In the genomic region with DNA sequence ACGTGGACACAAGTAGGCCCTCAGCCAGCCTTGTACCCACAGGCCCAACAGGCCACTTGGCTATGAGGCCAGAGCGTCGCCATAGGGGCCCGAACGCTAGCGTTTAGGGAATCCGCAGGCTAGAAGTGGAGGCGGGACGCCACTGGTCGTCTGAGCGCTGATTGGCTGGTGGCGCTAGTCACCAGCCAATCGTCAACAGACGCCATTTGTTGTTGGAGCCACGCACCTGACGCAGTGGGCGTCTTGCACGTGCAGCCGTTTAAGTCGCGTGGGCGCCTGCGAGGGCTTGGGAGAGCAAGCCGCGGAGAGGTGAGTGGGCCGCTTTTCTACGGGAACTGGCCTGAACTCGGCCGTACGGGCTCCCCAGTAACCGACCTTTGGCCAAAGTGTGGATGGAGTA, we compare ENCODE assay signal across 3 cellular contexts.
TF ChIP-seq lines count a peak whose summit lies in the region.

A gene (plus strand): TSS at position 269 of the 400 bp plus-strand sequence. CDS start 903 bp downstream, outside the sequence.

TF ChIP-seq in GM23338, 12 proteins besides CTCF, POLR2A, EP300 and RAD21 (continued from another document):
- TF ChIP-seq, protein P1, sequence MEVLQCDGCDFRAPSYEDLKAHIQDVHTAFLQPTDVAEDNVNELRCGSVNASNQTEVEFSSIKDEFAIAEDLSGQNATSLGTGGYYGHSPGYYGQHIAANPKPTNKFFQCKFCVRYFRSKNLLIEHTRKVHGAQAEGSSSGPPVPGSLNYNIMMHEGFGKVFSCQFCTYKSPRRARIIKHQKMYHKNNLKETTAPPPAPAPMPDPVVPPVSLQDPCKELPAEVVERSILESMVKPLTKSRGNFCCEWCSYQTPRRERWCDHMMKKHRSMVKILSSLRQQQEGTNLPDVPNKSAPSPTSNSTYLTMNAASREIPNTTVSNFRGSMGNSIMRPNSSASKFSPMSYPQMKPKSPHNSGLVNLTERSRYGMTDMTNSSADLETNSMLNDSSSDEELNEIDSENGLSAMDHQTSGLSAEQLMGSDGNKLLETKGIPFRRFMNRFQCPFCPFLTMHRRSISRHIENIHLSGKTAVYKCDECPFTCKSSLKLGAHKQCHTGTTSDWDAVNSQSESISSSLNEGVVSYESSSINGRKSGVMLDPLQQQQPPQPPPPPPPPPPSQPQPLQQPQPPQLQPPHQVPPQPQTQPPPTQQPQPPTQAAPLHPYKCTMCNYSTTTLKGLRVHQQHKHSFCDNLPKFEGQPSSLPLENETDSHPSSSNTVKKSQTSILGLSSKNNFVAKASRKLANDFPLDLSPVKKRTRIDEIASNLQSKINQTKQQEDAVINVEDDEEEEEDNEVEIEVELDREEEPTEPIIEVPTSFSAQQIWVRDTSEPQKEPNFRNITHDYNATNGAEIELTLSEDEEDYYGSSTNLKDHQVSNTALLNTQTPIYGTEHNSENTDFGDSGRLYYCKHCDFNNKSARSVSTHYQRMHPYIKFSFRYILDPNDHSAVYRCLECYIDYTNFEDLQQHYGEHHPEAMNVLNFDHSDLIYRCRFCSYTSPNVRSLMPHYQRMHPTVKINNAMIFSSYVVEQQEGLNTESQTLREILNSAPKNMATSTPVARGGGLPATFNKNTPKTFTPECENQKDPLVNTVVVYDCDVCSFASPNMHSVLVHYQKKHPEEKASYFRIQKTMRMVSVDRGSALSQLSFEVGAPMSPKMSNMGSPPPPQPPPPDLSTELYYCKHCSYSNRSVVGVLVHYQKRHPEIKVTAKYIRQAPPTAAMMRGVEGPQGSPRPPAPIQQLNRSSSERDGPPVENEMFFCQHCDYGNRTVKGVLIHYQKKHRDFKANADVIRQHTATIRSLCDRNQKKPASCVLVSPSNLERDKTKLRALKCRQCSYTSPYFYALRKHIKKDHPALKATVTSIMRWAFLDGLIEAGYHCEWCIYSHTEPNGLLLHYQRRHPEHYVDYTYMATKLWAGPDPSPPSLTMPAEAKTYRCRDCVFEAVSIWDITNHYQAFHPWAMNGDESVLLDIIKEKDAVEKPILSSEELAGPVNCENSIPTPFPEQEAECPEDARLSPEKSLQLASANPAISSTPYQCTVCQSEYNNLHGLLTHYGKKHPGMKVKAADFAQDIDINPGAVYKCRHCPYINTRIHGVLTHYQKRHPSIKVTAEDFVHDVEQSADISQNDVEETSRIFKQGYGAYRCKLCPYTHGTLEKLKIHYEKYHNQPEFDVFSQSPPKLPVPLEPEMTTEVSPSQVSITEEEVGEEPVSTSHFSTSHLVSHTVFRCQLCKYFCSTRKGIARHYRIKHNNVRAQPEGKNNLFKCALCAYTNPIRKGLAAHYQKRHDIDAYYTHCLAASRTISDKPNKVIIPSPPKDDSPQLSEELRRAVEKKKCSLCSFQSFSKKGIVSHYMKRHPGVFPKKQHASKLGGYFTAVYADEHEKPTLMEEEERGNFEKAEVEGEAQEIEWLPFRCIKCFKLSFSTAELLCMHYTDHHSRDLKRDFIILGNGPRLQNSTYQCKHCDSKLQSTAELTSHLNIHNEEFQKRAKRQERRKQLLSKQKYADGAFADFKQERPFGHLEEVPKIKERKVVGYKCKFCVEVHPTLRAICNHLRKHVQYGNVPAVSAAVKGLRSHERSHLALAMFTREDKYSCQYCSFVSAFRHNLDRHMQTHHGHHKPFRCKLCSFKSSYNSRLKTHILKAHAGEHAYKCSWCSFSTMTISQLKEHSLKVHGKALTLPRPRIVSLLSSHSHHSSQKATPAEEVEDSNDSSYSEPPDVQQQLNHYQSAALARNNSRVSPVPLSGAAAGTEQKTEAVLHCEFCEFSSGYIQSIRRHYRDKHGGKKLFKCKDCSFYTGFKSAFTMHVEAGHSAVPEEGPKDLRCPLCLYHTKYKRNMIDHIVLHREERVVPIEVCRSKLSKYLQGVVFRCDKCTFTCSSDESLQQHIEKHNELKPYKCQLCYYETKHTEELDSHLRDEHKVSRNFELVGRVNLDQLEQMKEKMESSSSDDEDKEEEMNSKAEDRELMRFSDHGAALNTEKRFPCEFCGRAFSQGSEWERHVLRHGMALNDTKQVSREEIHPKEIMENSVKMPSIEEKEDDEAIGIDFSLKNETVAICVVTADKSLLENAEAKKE (CRISPR knock-in tag; IDR thresholded peaks at IDR 0.05): no peak
- TF ChIP-seq NANOG (IDR thresholded peaks at IDR 0.05; ENCODE audit: borderline replicate concordance) (no peak), STAT1 (IDR thresholded peaks at IDR 0.05; ENCODE audit: unreplicated experiment) (no peak), POLR2AphosphoS5 (IDR thresholded peaks at IDR 0.05; ENCODE audit: low read depth) (no peak)
TF ChIP-seq in GM23338: peak in this region for 0.

TF ChIP-seq in WTC11, 78 proteins besides CTCF, POLR2A, EP300 and RAD21 (continued from another document):
- TF ChIP-seq, protein P2, sequence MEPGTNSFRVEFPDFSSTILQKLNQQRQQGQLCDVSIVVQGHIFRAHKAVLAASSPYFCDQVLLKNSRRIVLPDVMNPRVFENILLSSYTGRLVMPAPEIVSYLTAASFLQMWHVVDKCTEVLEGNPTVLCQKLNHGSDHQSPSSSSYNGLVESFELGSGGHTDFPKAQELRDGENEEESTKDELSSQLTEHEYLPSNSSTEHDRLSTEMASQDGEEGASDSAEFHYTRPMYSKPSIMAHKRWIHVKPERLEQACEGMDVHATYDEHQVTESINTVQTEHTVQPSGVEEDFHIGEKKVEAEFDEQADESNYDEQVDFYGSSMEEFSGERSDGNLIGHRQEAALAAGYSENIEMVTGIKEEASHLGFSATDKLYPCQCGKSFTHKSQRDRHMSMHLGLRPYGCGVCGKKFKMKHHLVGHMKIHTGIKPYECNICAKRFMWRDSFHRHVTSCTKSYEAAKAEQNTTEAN (CRISPR knock-in tag; IDR thresholded peaks at IDR 0.05): no peak
- TF ChIP-seq CBFB (CRISPR knock-in tag; IDR thresholded peaks at IDR 0.05; ENCODE audit: low read depth): no peak
- TF ChIP-seq SMAD3 (CRISPR knock-in tag; IDR thresholded peaks at IDR 0.05; ENCODE audit: borderline replicate concordance): no peak
- peak; percentile 70 for TF ChIP-seq NFYB (CRISPR knock-in tag; conservative IDR thresholded peaks at IDR 0.05; ENCODE audit: low read depth)

TF ChIP-seq in SK-N-SH treated with all-trans-retinoic acid at 6 μM for 48 hours, 23 proteins besides CTCF, POLR2A, EP300 and RAD21:
- TF ChIP-seq, protein P3, sequence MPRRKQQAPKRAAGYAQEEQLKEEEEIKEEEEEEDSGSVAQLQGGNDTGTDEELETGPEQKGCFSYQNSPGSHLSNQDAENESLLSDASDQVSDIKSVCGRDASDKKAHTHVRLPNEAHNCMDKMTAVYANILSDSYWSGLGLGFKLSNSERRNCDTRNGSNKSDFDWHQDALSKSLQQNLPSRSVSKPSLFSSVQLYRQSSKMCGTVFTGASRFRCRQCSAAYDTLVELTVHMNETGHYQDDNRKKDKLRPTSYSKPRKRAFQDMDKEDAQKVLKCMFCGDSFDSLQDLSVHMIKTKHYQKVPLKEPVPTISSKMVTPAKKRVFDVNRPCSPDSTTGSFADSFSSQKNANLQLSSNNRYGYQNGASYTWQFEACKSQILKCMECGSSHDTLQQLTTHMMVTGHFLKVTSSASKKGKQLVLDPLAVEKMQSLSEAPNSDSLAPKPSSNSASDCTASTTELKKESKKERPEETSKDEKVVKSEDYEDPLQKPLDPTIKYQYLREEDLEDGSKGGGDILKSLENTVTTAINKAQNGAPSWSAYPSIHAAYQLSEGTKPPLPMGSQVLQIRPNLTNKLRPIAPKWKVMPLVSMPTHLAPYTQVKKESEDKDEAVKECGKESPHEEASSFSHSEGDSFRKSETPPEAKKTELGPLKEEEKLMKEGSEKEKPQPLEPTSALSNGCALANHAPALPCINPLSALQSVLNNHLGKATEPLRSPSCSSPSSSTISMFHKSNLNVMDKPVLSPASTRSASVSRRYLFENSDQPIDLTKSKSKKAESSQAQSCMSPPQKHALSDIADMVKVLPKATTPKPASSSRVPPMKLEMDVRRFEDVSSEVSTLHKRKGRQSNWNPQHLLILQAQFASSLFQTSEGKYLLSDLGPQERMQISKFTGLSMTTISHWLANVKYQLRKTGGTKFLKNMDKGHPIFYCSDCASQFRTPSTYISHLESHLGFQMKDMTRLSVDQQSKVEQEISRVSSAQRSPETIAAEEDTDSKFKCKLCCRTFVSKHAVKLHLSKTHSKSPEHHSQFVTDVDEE (CRISPR knock-in tag; IDR thresholded peaks at IDR 0.05): no peak
- TF ChIP-seq ARNTL (CRISPR knock-in tag; IDR thresholded peaks at IDR 0.05; ENCODE audit: borderline replicate concordance, low read depth) (no peak), ZFP3 (CRISPR knock-in tag; IDR thresholded peaks at IDR 0.05) (no peak), SNAI2 (CRISPR knock-in tag; IDR thresholded peaks at IDR 0.05) (no peak), ZFP30 (CRISPR knock-in tag; IDR thresholded peaks at IDR 0.05) (no peak), GLIS3 (CRISPR knock-in tag; IDR thresholded peaks at IDR 0.05) (no peak), OSR1 (CRISPR knock-in tag; IDR thresholded peaks at IDR 0.05) (no peak), RARB (CRISPR knock-in tag; IDR thresholded peaks at IDR 0.05) (no peak), BACH2 (CRISPR knock-in tag; IDR thresholded peaks at IDR 0.05; ENCODE audit: borderline replicate concordance) (no peak)
- TF ChIP-seq, protein P4, sequence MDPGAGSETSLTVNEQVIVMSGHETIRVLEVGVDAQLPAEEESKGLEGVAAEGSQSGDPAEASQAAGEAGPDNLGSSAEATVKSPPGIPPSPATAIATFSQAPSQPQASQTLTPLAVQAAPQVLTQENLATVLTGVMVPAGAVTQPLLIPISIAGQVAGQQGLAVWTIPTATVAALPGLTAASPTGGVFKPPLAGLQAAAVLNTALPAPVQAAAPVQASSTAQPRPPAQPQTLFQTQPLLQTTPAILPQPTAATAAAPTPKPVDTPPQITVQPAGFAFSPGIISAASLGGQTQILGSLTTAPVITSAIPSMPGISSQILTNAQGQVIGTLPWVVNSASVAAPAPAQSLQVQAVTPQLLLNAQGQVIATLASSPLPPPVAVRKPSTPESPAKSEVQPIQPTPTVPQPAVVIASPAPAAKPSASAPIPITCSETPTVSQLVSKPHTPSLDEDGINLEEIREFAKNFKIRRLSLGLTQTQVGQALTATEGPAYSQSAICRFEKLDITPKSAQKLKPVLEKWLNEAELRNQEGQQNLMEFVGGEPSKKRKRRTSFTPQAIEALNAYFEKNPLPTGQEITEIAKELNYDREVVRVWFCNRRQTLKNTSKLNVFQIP (CRISPR knock-in tag; IDR thresholded peaks at IDR 0.05; ENCODE audit: borderline replicate concordance, low read depth): no peak
- TF ChIP-seq, protein P5, sequence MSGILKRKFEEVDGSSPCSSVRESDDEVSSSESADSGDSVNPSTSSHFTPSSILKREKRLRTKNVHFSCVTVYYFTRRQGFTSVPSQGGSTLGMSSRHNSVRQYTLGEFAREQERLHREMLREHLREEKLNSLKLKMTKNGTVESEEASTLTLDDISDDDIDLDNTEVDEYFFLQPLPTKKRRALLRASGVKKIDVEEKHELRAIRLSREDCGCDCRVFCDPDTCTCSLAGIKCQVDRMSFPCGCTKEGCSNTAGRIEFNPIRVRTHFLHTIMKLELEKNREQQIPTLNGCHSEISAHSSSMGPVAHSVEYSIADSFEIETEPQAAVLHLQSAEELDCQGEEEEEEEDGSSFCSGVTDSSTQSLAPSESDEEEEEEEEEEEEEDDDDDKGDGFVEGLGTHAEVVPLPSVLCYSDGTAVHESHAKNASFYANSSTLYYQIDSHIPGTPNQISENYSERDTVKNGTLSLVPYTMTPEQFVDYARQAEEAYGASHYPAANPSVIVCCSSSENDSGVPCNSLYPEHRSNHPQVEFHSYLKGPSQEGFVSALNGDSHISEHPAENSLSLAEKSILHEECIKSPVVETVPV (CRISPR knock-in tag; IDR thresholded peaks at IDR 0.05): no peak
